ENCODE assay signal across 8 cellular contexts in the genomic region with DNA sequence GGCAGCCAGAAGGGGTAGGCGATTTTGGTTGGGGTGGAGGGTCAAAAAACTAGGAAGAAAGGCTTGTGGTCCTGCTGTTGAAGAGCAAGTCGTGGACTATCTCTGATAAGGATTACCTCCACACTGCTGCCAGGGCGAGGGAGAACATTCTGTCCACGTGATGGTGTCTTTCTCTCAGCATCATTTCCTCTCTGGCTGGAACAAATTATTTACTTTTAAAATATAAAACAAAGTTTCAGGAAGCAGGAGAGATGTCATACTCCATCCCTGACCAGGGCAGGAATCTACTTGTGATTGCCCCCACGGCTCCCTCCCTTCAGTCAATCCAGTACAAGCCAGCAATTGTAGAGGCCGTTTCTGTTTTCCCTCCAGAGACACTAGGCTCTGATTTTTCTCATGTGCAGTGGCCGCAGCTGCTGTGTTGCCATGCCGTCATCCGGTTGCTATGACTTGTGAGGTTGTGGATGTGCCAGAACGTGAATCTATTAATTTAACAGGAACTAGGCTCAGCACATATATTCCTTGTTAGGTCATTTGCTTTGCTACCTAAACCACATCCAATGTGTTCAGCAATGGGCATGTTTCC.
DNase-seq lines count a peak whose midpoint lies in the region; FAIRE-seq and TF ChIP-seq lines count a peak whose summit lies in the region.

No MANE protein-coding gene starts in this region.

- H3K4me3 ChIP-seq in endothelial cell of umbilical vein (replicated peaks in 1 of 3; ENCODE audit: insufficient read depth in 1 of 3, low read depth in 1 of 3, low read length in 3 of 3) (peak overlapping the region in 1 of 3 experiments; percentile 31), mucosa of rectum (ENCODE audit: low read length in 2 of 2) (no peak overlapping the region), urinary bladder (ENCODE audit: low read depth, low read length) (no peak overlapping the region)

- peaks cover 42% of the 10 kb centered on the region for H3K4me1 ChIP-seq in endothelial cell of umbilical vein (ENCODE audit: control insufficient read depth, extremely low read depth, insufficient read depth, low read length)
- peaks cover 16 to 39% of the 10 kb centered on the region in 2 donors for H3K4me1 ChIP-seq in mucosa of rectum (ENCODE audit: control insufficient read depth in 2 of 2, insufficient read depth in 2 of 2, low read length in 2 of 2)
- peaks cover 2% of the 10 kb centered on the region for H3K4me1 ChIP-seq in urinary bladder (ENCODE audit: insufficient read depth)

- CTCF ChIA-PET in activated naive CD4-positive, alpha-beta T cell treated with anti-CD3 and anti-CD28 coated beads for 36 hours (lab: Charles Lee): interaction anchor here (1.7 kb wide), 1 partner anchor 48 kb away, joined by 3 read pairs; no protein-coding TSS in a partner anchor
- CTCF ChIA-PET in endothelial cell of umbilical vein (lab: Charles Lee): interaction anchor here (0.9 to 2.1 kb wide), 4 partner anchors 12 to 61 kb away, joined by 3 to 8 read pairs (median 4); no protein-coding TSS in a partner anchor

- H3K4me1 Mint-ChIP-seq in activated naive CD4-positive, alpha-beta T cell treated with anti-CD3 and anti-CD28 coated beads for 36 hours (ENCODE audit: low read depth): peaks cover 30% of the 10 kb centered on the region
- H3K4me1 Mint-ChIP-seq in progenitor cell of endocrine pancreas (ENCODE audit: low read depth): peaks cover 24% of the 10 kb centered on the region

- POLR2A ChIA-PET in endothelial cell of umbilical vein (lab: Charles Lee): no interaction called here

- H3K9me1 ChIP-seq in endothelial cell of umbilical vein (replicated peaks; ENCODE audit: control insufficient read depth, extremely low read depth, insufficient read depth, low read length): no peaks in the 10 kb centered on the region

- no peak overlapping the region for H3K4me3 Mint-ChIP-seq in activated naive CD4-positive, alpha-beta T cell treated with anti-CD3 and anti-CD28 coated beads for 36 hours
- no peak overlapping the region for H3K4me3 Mint-ChIP-seq in progenitor cell of endocrine pancreas (ENCODE audit: low read depth)

- H3K27ac Mint-ChIP-seq in activated naive CD4-positive, alpha-beta T cell treated with anti-CD3 and anti-CD28 coated beads for 36 hours: peak overlapping the region; percentile 62
- H3K27ac Mint-ChIP-seq in progenitor cell of endocrine pancreas: no peak overlapping the region

- no peaks in the 10 kb centered on the region for H4K20me1 ChIP-seq in endothelial cell of umbilical vein (replicated peaks; ENCODE audit: control insufficient read depth, extremely low read depth, insufficient read depth, low read length)

- peak overlapping the region; percentile 96 for H3K4me2 ChIP-seq in endothelial cell of umbilical vein (ENCODE audit: insufficient read depth, low read length)

- no peaks in the 10 kb centered on the region for H3K9me3 Mint-ChIP-seq in activated naive CD4-positive, alpha-beta T cell treated with anti-CD3 and anti-CD28 coated beads for 36 hours
- H3K9me3 Mint-ChIP-seq in progenitor cell of endocrine pancreas (ENCODE audit: low read depth): no peaks in the 10 kb centered on the region

- 16% methylated on average over 10 of the region's 10 CpGs for whole genome bisulfite sequencing in urinary bladder

- dilution Hi-C loops in endothelial cell of umbilical vein (cut with MboI; ENCODE audit: extremely low pct_ligation_motif_present, low sequenced_read_pairs): no loop called here

- TF ChIP-seq CTCF in endothelial cell of umbilical vein (IDR thresholded peaks at IDR 0.05; ENCODE audit: extremely low read depth in 1 of 2, insufficient read depth in 1 of 2, low read depth in 1 of 2, low read length in 2 of 2): no peak
- no peak for TF ChIP-seq CTCF in progenitor cell of endocrine pancreas (IDR thresholded peaks at IDR 0.05; ENCODE audit: unreplicated experiment)

- no peak overlapping the region for H2AFZ ChIP-seq in endothelial cell of umbilical vein (ENCODE audit: low read depth, low read length)

- no peaks in the 10 kb centered on the region for H3K27me3 Mint-ChIP-seq in activated naive CD4-positive, alpha-beta T cell treated with anti-CD3 and anti-CD28 coated beads for 36 hours (ENCODE audit: low read depth)
- no peaks in the 10 kb centered on the region for H3K27me3 Mint-ChIP-seq in progenitor cell of endocrine pancreas

- H3K9ac ChIP-seq in endothelial cell of umbilical vein (replicated peaks; ENCODE audit: extremely low read depth, insufficient read depth, low read length) (peak overlapping the region; percentile 84), mucosa of rectum (ENCODE audit: low read depth in 1 of 2, low read length in 2 of 2) (peak overlapping the region in 1 of 2 donors; percentile 49)

- H3K36me3 Mint-ChIP-seq in activated naive CD4-positive, alpha-beta T cell treated with anti-CD3 and anti-CD28 coated beads for 36 hours (ENCODE audit: low read depth): no peaks in the 10 kb centered on the region
- no peaks in the 10 kb centered on the region for H3K36me3 Mint-ChIP-seq in progenitor cell of endocrine pancreas (ENCODE audit: insufficient read depth)

- H3K36me3 ChIP-seq in endothelial cell of umbilical vein (ENCODE audit: control insufficient read depth in 2 of 2, extremely low read depth in 1 of 2, insufficient read depth in 2 of 2, low read length in 2 of 2) (no peaks in the 10 kb centered on the region), mucosa of rectum (ENCODE audit: control insufficient read depth in 2 of 2, insufficient read depth in 2 of 2, low read length in 2 of 2) (no peaks in the 10 kb centered on the region), urinary bladder (ENCODE audit: insufficient read depth) (no peaks in the 10 kb centered on the region)

- H3K27ac ChIP-seq in endothelial cell of umbilical vein (ENCODE audit: insufficient read depth, low read depth, low read length) (peak overlapping the region; percentile 93), mucosa of rectum (ENCODE audit: low read depth in 2 of 2, low read length in 2 of 2) (peak overlapping the region; percentile 75 to 95), urinary bladder (ENCODE audit: low read depth) (peak overlapping the region; percentile 92)

- H3K9me3 ChIP-seq in endothelial cell of umbilical vein (replicated peaks; ENCODE audit: control insufficient read depth, insufficient read depth, low read length) (no peaks in the 10 kb centered on the region), mucosa of rectum (ENCODE audit: control insufficient read depth in 2 of 2, low read length in 2 of 2) (no peaks in the 10 kb centered on the region)

- TF ChIP-seq POLR2A in endothelial cell of umbilical vein (IDR thresholded peaks at IDR 0.05; ENCODE audit: low read depth, low read length): peak; percentile 85

- no peak for DNase-seq in activated naive CD4-positive, alpha-beta T cell treated with anti-CD3 and anti-CD28 coated beads for 36 hours
- no peak for DNase-seq in activated naive CD4-positive, alpha-beta T cell treated with Interleukin-2 at 50 U/mL for 16 hours
- DNase-seq in endothelial cell of umbilical vein (ENCODE audit: low read depth, low spot score) (peak; percentile 90), NCI-H748 (lab: John Stamatoyannopoulos, UW; ENCODE audit: unreplicated experiment) (no peak), progenitor cell of endocrine pancreas (ENCODE audit: low spot score, unreplicated experiment) (no peak), HK-2 (ENCODE audit: unreplicated experiment) (no peak)

- H3K27me3 ChIP-seq in endothelial cell of umbilical vein (ENCODE audit: control insufficient read depth in 2 of 2, insufficient read depth in 2 of 2, low read length in 2 of 2) (no peaks in the 10 kb centered on the region), mucosa of rectum (ENCODE audit: control insufficient read depth in 2 of 2, insufficient read depth in 2 of 2, low read length in 2 of 2) (no peaks in the 10 kb centered on the region)

- FAIRE-seq in endothelial cell of umbilical vein (lab: Jason Lieb, UNC): peak; percentile 96

- intact Hi-C loops in activated naive CD4-positive, alpha-beta T cell treated with anti-CD3 and anti-CD28 coated beads for 36 hours (cut with micrococcal nuclease): loop anchor here (2.0 to 5.0 kb wide), 2 partner anchors 35 to 38 kb away; no protein-coding TSS in a partner anchor
- intact Hi-C loops in endothelial cell of umbilical vein (cut with micrococcal nuclease): loop anchor here (1.0 kb wide), 4 partner anchors 30 to 62 kb away; a partner anchor contains a TSS

- TSS peak; percentile 16 for BruUV-seq in endothelial cell of umbilical vein (replicated peaks; lab: Mats Ljungman, UMichigan)

- peaks cover 30% of the 10 kb centered on the region for H3K79me2 ChIP-seq in endothelial cell of umbilical vein (ENCODE audit: control insufficient read depth, insufficient read depth, low read length)

TF ChIP-seq in endothelial cell of umbilical vein, 7 proteins besides CTCF, POLR2A, EP300 and RAD21:
- TF ChIP-seq JUN (IDR thresholded peaks at IDR 0.05; ENCODE audit: borderline replicate concordance, insufficient read depth, insufficient read length, low read depth) (peak; percentile 67), POLR2AphosphoS5 (IDR thresholded peaks at IDR 0.05; ENCODE audit: insufficient read depth, low read depth, low read length) (peak; percentile 67), MYC (IDR thresholded peaks at IDR 0.05; ENCODE audit: low read depth, low read length) (no peak), EZH2 (IDR thresholded peaks at IDR 0.05; ENCODE audit: borderline replicate concordance, low read depth, low read length, severe bottlenecking) (no peak), FOS (IDR thresholded peaks at IDR 0.05; ENCODE audit: borderline replicate concordance, insufficient read depth, low read length) (peak; percentile 26), GATA2 (IDR thresholded peaks at IDR 0.05; ENCODE audit: insufficient read depth, insufficient read length, low read depth, low read length) (peak; percentile 54)
- TF ChIP-seq, protein P1, sequence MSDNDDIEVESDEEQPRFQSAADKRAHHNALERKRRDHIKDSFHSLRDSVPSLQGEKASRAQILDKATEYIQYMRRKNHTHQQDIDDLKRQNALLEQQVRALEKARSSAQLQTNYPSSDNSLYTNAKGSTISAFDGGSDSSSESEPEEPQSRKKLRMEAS (IDR thresholded peaks at IDR 0.05; ENCODE audit: insufficient read depth, insufficient read length): peak; percentile 60
